Comparison of ENCODE assay signal across 8 cellular contexts in genomic region chr6:90296346-90297123, GRCh38. TPM values are rescaled to one million over a fixed set of nuclear protein-coding genes. Genes with fewer than 3 reads are reported as not detected.
DNase-seq lines count a peak whose midpoint lies in the region; ATAC-seq and FAIRE-seq lines count a peak whose summit lies in the region.

Gene BACH2, minus strand, starts transcription at chr6:90296843. Its CDS starts 287,999 bp downstream, at chr6:90008844.

- H3K9ac ChIP-seq in Karpas-422 (ENCODE audit: low read length): peak within 1 kb of the TSS; percentile 59
- H3K9ac ChIP-seq in stomach smooth muscle (ENCODE audit: low read length in 2 of 2): peak within 1 kb of the TSS; percentile 29 to 51

- H4K20me1 ChIP-seq in Karpas-422 (ENCODE audit: insufficient read depth, low read depth, low read length): no peaks in the 10 kb centered on the region

- peak; percentile 70 for ATAC-seq in GM21786 (IDR thresholded peaks at IDR 0.05; ENCODE audit: unreplicated experiment)

- H3K27me3 ChIP-seq in Karpas-422 (ENCODE audit: low read length) (no peaks in the 10 kb centered on the region; the same call in 1 of the 2 replicates), neuron (ENCODE audit: insufficient read depth, low read length) (no peaks in the 10 kb centered on the region), stomach smooth muscle (ENCODE audit: control insufficient read depth in 1 of 2, insufficient read depth in 2 of 2, low read length in 2 of 2) (peaks cover 13 to 28% of the 10 kb centered on the region in 2 donors)

- H3K27ac ChIP-seq in Karpas-422 (ENCODE audit: low read length): no peak within 1 kb of the TSS
- peak within 1 kb of the TSS; percentile 11 for H3K27ac ChIP-seq in stomach smooth muscle (ENCODE audit: low read length)

- H3K36me3 ChIP-seq in Karpas-422 (ENCODE audit: insufficient read depth, low read length) (no peaks in the 10 kb centered on the region), neuron (ENCODE audit: insufficient read depth, low read length) (no peaks in the 10 kb centered on the region), stomach smooth muscle (ENCODE audit: control insufficient read depth in 2 of 2, insufficient read depth in 2 of 2, low read length in 2 of 2) (no peaks in the 10 kb centered on the region)

- H3K9me3 ChIP-seq in Karpas-422 (ENCODE audit: low read length): no peaks in the 10 kb centered on the region
- H3K9me3 ChIP-seq in neuron (ENCODE audit: low read length): no peaks in the 10 kb centered on the region
- H3K9me3 ChIP-seq in stomach smooth muscle (ENCODE audit: control insufficient read depth in 2 of 2, low read length in 2 of 2): no peaks in the 10 kb centered on the region

- no peaks in the 10 kb centered on the region for H3K9me2 ChIP-seq in Karpas-422 (replicated peaks; ENCODE audit: insufficient read depth, low read length)

- FAIRE-seq in frontal cortex (lab: Jason Lieb, UNC): no peak

- H3K4me2 ChIP-seq in Karpas-422 (ENCODE audit: low read depth, low read length, poor library complexity, severe bottlenecking): peak within 1 kb of the TSS; percentile 78

- no peaks in the 10 kb centered on the region for H3K79me2 ChIP-seq in Karpas-422 (ENCODE audit: low read length)

- H3K4me3 ChIP-seq in Karpas-422 (ENCODE audit: low read length): peak within 1 kb of the TSS; percentile 67
- H3K4me3 ChIP-seq in neuron (ENCODE audit: low read length): peak within 1 kb of the TSS; percentile 90
- peak within 1 kb of the TSS; percentile 59 to 74 for H3K4me3 ChIP-seq in stomach smooth muscle (ENCODE audit: low read length in 2 of 2)

- peak; percentile 17 for DNase-seq in DMS114 treated with DMSO at 0.1 percent for 48 hours (lab: John Stamatoyannopoulos, UW; ENCODE audit: unreplicated experiment)
- DNase-seq in Karpas-422: peak; percentile 89
- DNase-seq in SHP77 treated with DMSO at 0.1 percent for 48 hours (lab: John Stamatoyannopoulos, UW): peak; percentile 85
- DNase-seq in activated gamma-delta T cell treated with Interleukin-2 at 50 U/mL for 16 hours: peak; percentile 90
- peak; percentile 86 to 92 for DNase-seq in frontal cortex (ENCODE audit: low spot score in 2 of 2)

- H2AFZ ChIP-seq in Karpas-422 (ENCODE audit: low read length) (peak within 1 kb of the TSS; percentile 55), neuron (ENCODE audit: low read depth, low read length) (peak within 1 kb of the TSS; percentile 84)

- H3K4me1 ChIP-seq in Karpas-422 (ENCODE audit: low read length) (peaks cover 22% of the 10 kb centered on the region), neuron (ENCODE audit: insufficient read depth, low read length) (peaks cover 52% of the 10 kb centered on the region), stomach smooth muscle (ENCODE audit: control insufficient read depth, insufficient read depth, low read length) (peaks cover 16% of the 10 kb centered on the region)

RNA-seq across cellular contexts. Expression of gene BACH2, which starts in this region (rescaled TPM):
- 1.4 and 3.2 TPM in 2 replicates for total RNA-seq in Karpas-422 (2014; rRNA removed; shearing (Covaris generic); ENCODE audit: low replicate concordance)
- total RNA-seq in frontal cortex: 48.9 TPM

Comparison
In these comparisons a context has a peak if more than half of its experiments do, and no peak if none do; other contexts are left out.
1. RNA of gene BACH2 (total RNA-seq): 48.9 TPM in frontal cortex (single experiment); 1.4 to 3.2 TPM in Karpas-422; every median in the first group is over 10 times any median in the second.
2. DNase-seq: peak in every context shown above with its lines; median percentile 90 in activated gamma-delta T cell treated with Interleukin-2 at 50 U/mL for 16 hours; 89 in Karpas-422; 89 in frontal cortex; 85 in SHP77 treated with DMSO at 0.1 percent for 48 hours; 17 in DMS114 treated with DMSO at 0.1 percent for 48 hours.
3. Peak in every context shown above with its lines, with median percentiles within 50 percentile points of each other: H3K4me3 ChIP-seq.